27 cellular contexts compared by ENCODE assay signal in genomic region chr9:26131891-26132290, GRCh38.
DNase-seq lines count a peak whose midpoint lies in the region; ATAC-seq and TF ChIP-seq lines count a peak whose summit lies in the region.
"Had no signal": no experiment of that assay in that cellular context is flagged by ENCODE, and none has a peak within 500 bp of the region (broad histone marks: within the 10 kb centered on the region; RNA-seq: fewer than 3 reads in every experiment).

No MANE protein-coding gene starts in this region.

- intact Hi-C loops in Right ventricle myocardium inferior (cut with DNase I) = no loop called here
- intact Hi-C loops in Calu3 (cut with micrococcal nuclease; ENCODE audit: unreplicated experiment) = no loop called here

- DNase-seq in cardiac muscle cell (ENCODE audit: low read depth in 1 of 2, low spot score in 1 of 2) = peak; percentile 23 to 43
- no peak for DNase-seq in Right ventricle myocardium inferior (ENCODE audit: missing footprints)
- peak; percentile 7 to 27 for DNase-seq in cardiac fibroblast (ENCODE audit: low read depth in 2 of 2)
- peak; percentile 23 for DNase-seq in iris pigment epithelial cell (ENCODE audit: low read depth)
- no peak for DNase-seq in HAP-1 (ENCODE audit: low spot score in 2 of 2)
- DNase-seq in Calu3 = no peak
- no peak for DNase-seq in NCI-H748 treated with DMSO at 0.1 percent for 48 hours (lab: John Stamatoyannopoulos, UW)
- DNase-seq in activated naive CD4-positive, alpha-beta T cell treated with anti-CD3 and anti-CD28 coated beads, Interleukin-2, amount 10 ng/mL, durations not matched to agents 7 days and 5 days = no peak
- DNase-seq: activated CD4-positive, alpha-beta T cell treated with anti-CD3 and anti-CD28 coated beads for 4 hours; colonic mucosa; gastrocnemius medialis; NCI-H1694; NCI-H226; NCI-H82; OCI-M1; SHP77 treated with DMSO at 0.1 percent for 48 hours; stimulated activated CD4-positive, alpha-beta T cell treated with anti-CD3 and anti-CD28 coated beads, Interleukin-1b, Interleukin-23, amount 100 ng/mL, for 48 hours; T-helper 1 cell had no signal

- H3K4me3 ChIP-seq in cardiac muscle cell (no peak overlapping the region), cardiac fibroblast (replicated peaks in 1 of 2; ENCODE audit: low read depth in 2 of 2, low read length in 2 of 2) (no peak overlapping the region), HAP-1 (no peak overlapping the region)
- H3K4me3 ChIP-seq: BLaER1, body of pancreas, colonic mucosa, gastrocnemius medialis, K562, tibial nerve had no signal

- no peak overlapping the region for H3K4me3 Mint-ChIP-seq in Calu3 (ENCODE audit: low read depth, unreplicated experiment)
- no peak overlapping the region for H3K4me3 Mint-ChIP-seq in activated naive CD4-positive, alpha-beta T cell treated with anti-CD3 and anti-CD28 coated beads, Interleukin-2, amount 10 ng/mL, durations not matched to agents 7 days and 5 days
- H3K4me3 Mint-ChIP-seq: natural killer cell treated with Interleukin-12 subunit alpha and Interleukin-12 subunit beta and Interleukin-15 and Interleukin-18, amount 100 ng/mL, for 72 hours; stimulated activated memory B cell treated with anti-CD40 and anti-IgM and Interleukin-4, amounts not matched to agents 10 μg/mL and 1 μg/mL and 100 μg/mL, for 72 hours had no signal

- no peaks in the 10 kb centered on the region for H3K27me3 ChIP-seq in cardiac muscle cell
- no peaks in the 10 kb centered on the region for H3K27me3 ChIP-seq in HAP-1 (ENCODE audit: low read depth)
- H3K27me3 ChIP-seq: BLaER1, body of pancreas, colonic mucosa, gastrocnemius medialis, tibial nerve had no signal

- CTCF ChIA-PET in Calu3 (lab: Charles Lee) = no interaction called here
- CTCF ChIA-PET in activated naive CD4-positive, alpha-beta T cell treated with anti-CD3 and anti-CD28 coated beads, Interleukin-2, amount 10 ng/mL, durations not matched to agents 7 days and 5 days (lab: Charles Lee) = no interaction called here

- H3K4me1 Mint-ChIP-seq in Calu3 (ENCODE audit: low read depth, unreplicated experiment) = no peaks in the 10 kb centered on the region
- no peaks in the 10 kb centered on the region for H3K4me1 Mint-ChIP-seq in activated naive CD4-positive, alpha-beta T cell treated with anti-CD3 and anti-CD28 coated beads, Interleukin-2, amount 10 ng/mL, durations not matched to agents 7 days and 5 days
- H3K4me1 Mint-ChIP-seq: stimulated activated memory B cell treated with anti-CD40 and anti-IgM and Interleukin-4, amounts not matched to agents 10 μg/mL and 1 μg/mL and 100 μg/mL, for 72 hours had no signal

- H3K9me3 ChIP-seq in cardiac muscle cell (ENCODE audit: low read depth) (no peaks in the 10 kb centered on the region), HAP-1 (no peaks in the 10 kb centered on the region)
- H3K9me3 ChIP-seq: BLaER1, body of pancreas, colonic mucosa, gastrocnemius medialis, tibial nerve had no signal

- H3K4me1 ChIP-seq in cardiac muscle cell (ENCODE audit: low read depth) = no peaks in the 10 kb centered on the region
- H3K4me1 ChIP-seq in HAP-1 = no peaks in the 10 kb centered on the region
- H3K4me1 ChIP-seq: BLaER1, body of pancreas, colonic mucosa, gastrocnemius medialis, parathyroid adenoma, tibial nerve had no signal

- H3K36me3 ChIP-seq in cardiac muscle cell (no peaks in the 10 kb centered on the region), HAP-1 (replicated peaks) (no peaks in the 10 kb centered on the region)
- H3K36me3 ChIP-seq: BLaER1, colonic mucosa, gastrocnemius medialis, tibial nerve had no signal

- in situ Hi-C loops in HAP-1 (cut with MboI; ENCODE audit: low sequenced_read_pairs) = no loop called here

- peaks cover 3% of the 10 kb centered on the region for H3K9me3 Mint-ChIP-seq in Calu3 (ENCODE audit: low read depth, unreplicated experiment)
- H3K9me3 Mint-ChIP-seq in activated naive CD4-positive, alpha-beta T cell treated with anti-CD3 and anti-CD28 coated beads, Interleukin-2, amount 10 ng/mL, durations not matched to agents 7 days and 5 days = peaks cover 1% of the 10 kb centered on the region

- H3K27ac ChIP-seq in cardiac muscle cell = no peak overlapping the region
- H3K27ac ChIP-seq: 22Rv1, BLaER1, body of pancreas, colonic mucosa, gastrocnemius medialis, parathyroid adenoma, tibial nerve had no signal

- ATAC-seq in Right ventricle myocardium inferior = no peak
- ATAC-seq: activated naive CD4-positive, alpha-beta T cell treated with anti-CD3 and anti-CD28 coated beads, Interleukin-2, amount 50 U/mL, for 72 hours; body of pancreas; K562; natural killer cell treated with Interleukin-12 subunit alpha and Interleukin-12 subunit beta and Interleukin-15 and Interleukin-18, amount 100 ng/mL, for 72 hours; stimulated activated memory B cell treated with anti-CD40 and anti-IgM and Interleukin-4, amounts not matched to agents 10 μg/mL and 1 μg/mL and 100 μg/mL, for 72 hours had no signal

- H3K27me3 Mint-ChIP-seq in Calu3 (ENCODE audit: unreplicated experiment) = no peaks in the 10 kb centered on the region
- no peaks in the 10 kb centered on the region for H3K27me3 Mint-ChIP-seq in activated naive CD4-positive, alpha-beta T cell treated with anti-CD3 and anti-CD28 coated beads, Interleukin-2, amount 10 ng/mL, durations not matched to agents 7 days and 5 days
- H3K27me3 Mint-ChIP-seq: natural killer cell treated with Interleukin-12 subunit alpha and Interleukin-12 subunit beta and Interleukin-15 and Interleukin-18, amount 100 ng/mL, for 72 hours; stimulated activated memory B cell treated with anti-CD40 and anti-IgM and Interleukin-4, amounts not matched to agents 10 μg/mL and 1 μg/mL and 100 μg/mL, for 72 hours had no signal

- H3K36me3 Mint-ChIP-seq in Calu3 (ENCODE audit: insufficient read depth, unreplicated experiment) = no peaks in the 10 kb centered on the region
- H3K36me3 Mint-ChIP-seq in activated naive CD4-positive, alpha-beta T cell treated with anti-CD3 and anti-CD28 coated beads, Interleukin-2, amount 10 ng/mL, durations not matched to agents 7 days and 5 days = no peaks in the 10 kb centered on the region
- H3K36me3 Mint-ChIP-seq: activated naive CD4-positive, alpha-beta T cell treated with anti-CD3 and anti-CD28 coated beads, Interleukin-2, amount 50 U/mL, for 72 hours; stimulated activated memory B cell treated with anti-CD40 and anti-IgM and Interleukin-4, amounts not matched to agents 10 μg/mL and 1 μg/mL and 100 μg/mL, for 72 hours had no signal

- H3K27ac Mint-ChIP-seq in Calu3 (ENCODE audit: unreplicated experiment) = no peak overlapping the region
- H3K27ac Mint-ChIP-seq in activated naive CD4-positive, alpha-beta T cell treated with anti-CD3 and anti-CD28 coated beads, Interleukin-2, amount 10 ng/mL, durations not matched to agents 7 days and 5 days = no peak overlapping the region
- H3K27ac Mint-ChIP-seq: activated naive CD4-positive, alpha-beta T cell treated with anti-CD3 and anti-CD28 coated beads, Interleukin-2, amount 50 U/mL, for 72 hours; natural killer cell treated with Interleukin-12 subunit alpha and Interleukin-12 subunit beta and Interleukin-15 and Interleukin-18, amount 100 ng/mL, for 72 hours; stimulated activated memory B cell treated with anti-CD40 and anti-IgM and Interleukin-4, amounts not matched to agents 10 μg/mL and 1 μg/mL and 100 μg/mL, for 72 hours had no signal

- BruUV-seq in Calu3 (replicated peaks; lab: Mats Ljungman, UMichigan) = no TSS peak

- TF ChIP-seq CTCF in cardiac muscle cell (IDR thresholded peaks at IDR 0.05; ENCODE audit: low read depth, low read length) (no peak), cardiac fibroblast (IDR thresholded peaks at IDR 0.05; ENCODE audit: low read depth, low read length) (no peak), Calu3 (IDR thresholded peaks at IDR 0.05; ENCODE audit: unreplicated experiment) (no peak)

Comparison
In these comparisons a context has a peak if more than half of its experiments do, and no peak if none do; other contexts are left out.
1. DNase-seq: peak in cardiac muscle cell (2 of 2), cardiac fibroblast (2 of 2) and iris pigment epithelial cell (single experiment); none in Right ventricle myocardium inferior (single experiment), HAP-1 (0 of 2), Calu3 (single experiment), NCI-H748 treated with DMSO at 0.1 percent for 48 hours (single experiment) and activated naive CD4-positive, alpha-beta T cell treated with anti-CD3 and anti-CD28 coated beads, Interleukin-2, amount 10 ng/mL, durations not matched to agents 7 days and 5 days (single experiment).